In genomic region chr2:176910828-176911227, GRCh38 we compare ENCODE assay signal across 27 cellular contexts.
"Had no signal": no experiment of that assay in that cellular context is flagged by ENCODE, and none has a peak within 500 bp of the region (broad histone marks: within the 10 kb centered on the region; RNA-seq: fewer than 3 reads in every experiment).

No MANE protein-coding gene starts in this region.

- H3K27me3 Mint-ChIP-seq: central memory CD8-positive, alpha-beta T cell had no signal

- ATAC-seq: PC-3, SK-N-SH treated with all-trans-retinoic acid at 6 μM for 48 hours, WTC11 had no signal

- H3K36me3 ChIP-seq: MG63, SJSA1 had no signal

- H3K4me3 ChIP-seq: MG63, SJSA1 had no signal

- H3K9me3 ChIP-seq: MG63, SJSA1 had no signal

- H3K9me3 Mint-ChIP-seq: activated naive CD4-positive, alpha-beta T cell treated with anti-CD3 and anti-CD28 coated beads, Interleukin-2, amount 10 ng/mL, durations not matched to agents 7 days and 5 days; activated T-helper 2 cell treated with anti-CD3 and anti-CD28 coated beads, Interferon-gamma antibody, Interleukin-2, Interleukin-4, amounts not matched to agents 10 μg/mL and 5 μg/mL and 100 μg/mL, durations not matched to agents 14 hours and 24 hours and 36 hours; brain; central memory CD8-positive, alpha-beta T cell; WTC11 had no signal

- H3K4me3 Mint-ChIP-seq: activated naive CD4-positive, alpha-beta T cell treated with anti-CD3 and anti-CD28 coated beads, Interleukin-2, amount 10 ng/mL, durations not matched to agents 7 days and 5 days; brain; central memory CD8-positive, alpha-beta T cell; WTC11 had no signal

- H3K4me1 ChIP-seq: SJSA1 had no signal

- H3K4me1 Mint-ChIP-seq: activated naive CD4-positive, alpha-beta T cell treated with anti-CD3 and anti-CD28 coated beads, Interleukin-2, amount 10 ng/mL, durations not matched to agents 7 days and 5 days; WTC11 had no signal

- H3K36me3 Mint-ChIP-seq: activated naive CD4-positive, alpha-beta T cell treated with anti-CD3 and anti-CD28 coated beads, Interleukin-2, amount 10 ng/mL, durations not matched to agents 7 days and 5 days; brain; WTC11 had no signal

- H3K27ac ChIP-seq: SJSA1 had no signal

- H3K27ac Mint-ChIP-seq: activated naive CD4-positive, alpha-beta T cell treated with anti-CD3 and anti-CD28 coated beads, Interleukin-2, amount 10 ng/mL, durations not matched to agents 7 days and 5 days; activated T-helper 2 cell treated with anti-CD3 and anti-CD28 coated beads, Interferon-gamma antibody, Interleukin-2, Interleukin-4, amounts not matched to agents 10 μg/mL and 5 μg/mL and 100 μg/mL, durations not matched to agents 14 hours and 24 hours and 36 hours; brain; WTC11 had no signal

- DNase-seq: activated CD4-positive, alpha-beta T cell treated with anti-CD3 and anti-CD28 coated beads for 48 hours; activated CD4-positive, alpha-beta T cell treated with anti-CD3 and anti-CD28 coated beads, Interleukin-2, amount 50 U/mL, for 4 hours; activated CD4-positive, CD25-positive, alpha-beta regulatory T cell treated with anti-CD3 and anti-CD28 coated beads, Interleukin-2, amount 50 U/mL, for 72 hours; activated CD8-positive, alpha-beta memory T cell treated with anti-CD3 and anti-CD28 coated beads for 24 hours; activated gamma-delta T cell treated with Interleukin-2 at 50 U/mL for 16 hours; activated naive CD4-positive, alpha-beta T cell treated with anti-CD3 and anti-CD28 coated beads, Interleukin-2, amount 10 ng/mL, durations not matched to agents 7 days and 5 days; activated T-cell treated with anti-CD3 and anti-CD28 coated beads, Interleukin-2, amount 50 U/mL, for 48 hours; amygdala; KG1; MG63; MV-4-11; NCI-H1092 treated with DMSO at 0.1 percent for 48 hours; NCI-H1417 treated with DMSO at 0.1 percent for 48 hours; NCI-H1694; NCI-H2029 treated with DMSO at 0.1 percent for 48 hours; NCI-H510A treated with DMSO at 0.1 percent for 48 hours; NCI-H69; NK-92 treated with Interleukin-12 subunit alpha and Interleukin-12 subunit beta, amount 100 ng/mL, for 24 hours; PC-3; SHP77; SW 1271 had no signal
